In the genomic region with DNA sequence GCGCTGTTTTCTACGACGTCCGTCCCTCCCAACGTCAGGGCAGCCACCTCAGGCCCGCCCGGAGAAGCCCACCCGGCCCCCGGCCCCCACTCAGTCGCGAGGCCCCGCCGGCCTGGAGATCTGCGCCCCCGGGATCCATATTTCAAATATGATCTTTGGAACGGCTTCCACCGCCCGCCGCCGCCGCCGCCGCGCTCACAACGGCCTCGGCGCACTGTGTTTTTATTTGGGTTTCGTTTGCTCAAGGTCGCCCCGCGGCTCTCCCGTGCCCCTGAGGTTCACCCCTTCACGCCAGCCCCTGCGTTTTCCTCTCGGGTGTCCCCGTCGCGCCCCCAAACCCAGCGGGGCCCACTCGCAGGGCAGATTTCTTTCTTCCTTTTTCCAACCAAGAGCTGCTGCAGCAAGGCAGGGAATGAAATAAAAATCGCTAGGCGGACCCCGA, we compare ENCODE assay signal across 8 cellular contexts. TPM values are rescaled to one million over a fixed set of nuclear protein-coding genes. Genes with fewer than 3 reads are reported as not detected.
A peak's percentile ranks its signal among the peaks of the same experiment; 100 is the strongest.
DNase-seq lines count a peak whose midpoint lies in the region; ATAC-seq, FAIRE-seq and TF ChIP-seq lines count a peak whose summit lies in the region.

No MANE protein-coding gene starts in this region.

- POLR2A ChIA-PET in PC-3 (lab: Charles Lee; ENCODE audit: unreplicated experiment): interaction anchor here (0.7 kb wide), 1 partner anchor 877 kb away, joined by 4 read pairs; no protein-coding TSS in a partner anchor
- POLR2A ChIA-PET in H1 (lab: Charles Lee; ENCODE audit: partially characterized antibody): interaction anchor here (7.6 kb wide), 1 partner anchor 32 kb away, joined by 111 read pairs; no protein-coding TSS in a partner anchor

- peak overlapping the region; percentile 44 to 69 (median 55) for H3K4me3 ChIP-seq in BLaER1 treated with 17β-estradiol and CSF1 and Interleukin-3, amounts not matched to agents 10 nM and 100 nM
- H3K4me3 ChIP-seq in PC-3 (ENCODE audit: low read length) (peak overlapping the region; percentile 82), H1 (ENCODE audit: extremely low read depth in 1 of 4, insufficient read depth in 2 of 4, low read depth in 3 of 4, low read length in 4 of 4) (peak overlapping the region; percentile 34 to 60 (median 46); a peak in 7 of 8 replicates), neutrophil (ENCODE audit: low read depth in 1 of 2, low read length in 1 of 2) (peak overlapping the region; percentile 12 to 58)

- no peak overlapping the region for H3K14ac ChIP-seq in H1 (ENCODE audit: insufficient read length)

- TF ChIP-seq POLR2A in H1 (IDR thresholded peaks at IDR 0.05; ENCODE audit: control extremely low read depth in 1 of 2, low read depth in 2 of 2, low read length in 2 of 2) (no peak), H54 (IDR thresholded peaks at IDR 0.05; ENCODE audit: low read depth, low read length) (no peak)

- H3K23me2 ChIP-seq in H1 (ENCODE audit: low read depth, low read length): peaks cover 7% of the 10 kb centered on the region; the same call in 1 of the 2 replicates

- no peak overlapping the region for H3K18ac ChIP-seq in H1 (ENCODE audit: extremely low read depth, low read length)

- no peak for TF ChIP-seq RAD21 in H1 (IDR thresholded peaks at IDR 0.05 in 1 of 2, conservative IDR thresholded peaks at IDR 0.05 in 1 of 2; ENCODE audit: low read depth in 2 of 2, low read length in 2 of 2)

- intact Hi-C loops in PC-3 (cut with micrococcal nuclease): loop anchor here (2.0 to 5.0 kb wide), 2 partner anchors 46 to 75 kb away; partner anchors contain the start of gene CBX8

- peaks cover 71 to 90% (median 90%) of the 10 kb centered on the region in 11 experiments for H3K27me3 ChIP-seq in BLaER1 treated with 17β-estradiol and CSF1 and Interleukin-3, amounts not matched to agents 10 nM and 100 nM
- H3K27me3 ChIP-seq in PC-3 (ENCODE audit: low read length) (peaks cover 39% of the 10 kb centered on the region), H1 (replicated peaks in 1 of 4; ENCODE audit: control insufficient read depth in 3 of 4, extremely low read depth in 1 of 4, insufficient read depth in 3 of 4, low read length in 3 of 4) (peaks cover 61 to 67% (median 66%) of the 10 kb centered on the region in 4 experiments), neutrophil (peaks cover 90% of the 10 kb centered on the region)

- ATAC-seq in PC-3 (no peak), HG03432 (IDR thresholded peaks at IDR 0.05; ENCODE audit: unreplicated experiment) (no peak)

- H3K9me3 ChIP-seq in BLaER1 treated with 17β-estradiol and CSF1 and Interleukin-3, amounts not matched to agents 10 nM and 100 nM (replicated peaks in 1 of 11): peaks cover 0 to 8% (median 0%) of the 10 kb centered on the region in 11 experiments; a peak in 4 of 22 replicates
- H3K9me3 ChIP-seq in PC-3 (ENCODE audit: low read length) (no peaks in the 10 kb centered on the region), H1 (ENCODE audit: insufficient read depth in 2 of 2, low read depth in 1 of 2, low read length in 1 of 2) (peaks cover 0 to 8% of the 10 kb centered on the region in 2 experiments; a peak in 2 of 4 replicates), neutrophil (no peaks in the 10 kb centered on the region)

- no peak overlapping the region for H3K56ac ChIP-seq in H1 (replicated peaks; ENCODE audit: insufficient read length, low read depth, low read length)

- peaks cover 52 to 67% (median 59%) of the 10 kb centered on the region in 10 experiments for H3K4me1 ChIP-seq in BLaER1 treated with 17β-estradiol and CSF1 and Interleukin-3, amounts not matched to agents 10 nM and 100 nM
- H3K4me1 ChIP-seq in PC-3 (ENCODE audit: insufficient read depth, low read length) (peaks cover 30% of the 10 kb centered on the region), H1 (replicated peaks in 1 of 4; ENCODE audit: control insufficient read depth in 3 of 4, insufficient read depth in 4 of 4, low read length in 3 of 4) (peaks cover 0 to 23% (median 15%) of the 10 kb centered on the region in 4 experiments; a peak in 5 of 7 replicates), neutrophil (ENCODE audit: control insufficient read depth in 1 of 2, insufficient read depth in 1 of 2, low read depth in 1 of 2, low read length in 1 of 2) (peaks cover 47 to 59% of the 10 kb centered on the region in 2 experiments)

- DNase-seq in PC-3 (no peak), H1 (ENCODE audit: low read depth in 1 of 2, low spot score in 2 of 2) (peak in 1 of 2 experiments; percentile 77), NCI-H510A treated with DMSO at 0.1 percent for 48 hours (lab: John Stamatoyannopoulos, UW) (no peak), NCI-H1436 (lab: John Stamatoyannopoulos, UW) (no peak), H54 (ENCODE audit: insufficient read length, low spot score) (no peak)

- WGBS in H1 (ENCODE audit: extremely low coverage in 1 of 2, insufficient coverage in 1 of 2, insufficient read length in 1 of 2, insufficient replicate concordance in 2 of 2, low coverage in 1 of 2, low lambda C conversion rate in 2 of 2, missing lambda C conversion rate in 1 of 2), 2 experiments: 2% methylated on average over 34 of the region's 43 CpGs; no CpG with 5 or more reads in 1 of the 2 experiments

- H3K79me1 ChIP-seq in H1 (ENCODE audit: low read depth, low read length): no peaks in the 10 kb centered on the region

- peak overlapping the region; percentile 82 to 96 (median 93) for H3K4me2 ChIP-seq in BLaER1 treated with 17β-estradiol and CSF1 and Interleukin-3, amounts not matched to agents 10 nM and 100 nM
- H3K4me2 ChIP-seq in PC-3 (ENCODE audit: low read length): peak overlapping the region; percentile 100
- peak overlapping the region; percentile 77 to 90 for H3K4me2 ChIP-seq in H1 (ENCODE audit: insufficient read depth in 1 of 2, low read depth in 2 of 2, low read length in 2 of 2)

- no peak overlapping the region for H3K23ac ChIP-seq in H1 (ENCODE audit: insufficient read length)

- peak overlapping the region; percentile 65; the same call in 1 of the 2 replicates for H4K8ac ChIP-seq in H1 (ENCODE audit: extremely low read depth, insufficient read depth, low read length)

- peak overlapping the region; percentile 89 for H2AFZ ChIP-seq in PC-3 (ENCODE audit: low read length)
- H2AFZ ChIP-seq in H1 (ENCODE audit: low read length): no peak overlapping the region

- H2AK5ac ChIP-seq in H1 (ENCODE audit: low read depth, low read length): no peak overlapping the region

- H3K4ac ChIP-seq in H1 (replicated peaks; ENCODE audit: insufficient read length, low read depth, low read length): no peak overlapping the region

- no peak overlapping the region for H2BK120ac ChIP-seq in H1 (replicated peaks; ENCODE audit: low read depth, low read length)

- BruUV-seq in PC-3 (replicated peaks; lab: Mats Ljungman, UMichigan): no TSS peak

- H3K9me2 ChIP-seq in PC-3 (replicated peaks; ENCODE audit: low read length): no peaks in the 10 kb centered on the region

- no peaks in the 10 kb centered on the region; a peak in 1 of 22 replicates for H3K36me3 ChIP-seq in BLaER1 treated with 17β-estradiol and CSF1 and Interleukin-3, amounts not matched to agents 10 nM and 100 nM
- H3K36me3 ChIP-seq in PC-3 (ENCODE audit: low read depth, low read length) (no peaks in the 10 kb centered on the region), H1 (ENCODE audit: control insufficient read depth in 2 of 4, insufficient read depth in 4 of 4, low read length in 3 of 4) (peaks cover 0 to 16% (median 0%) of the 10 kb centered on the region in 4 experiments; a peak in 1 of 8 replicates), neutrophil (no peaks in the 10 kb centered on the region)

- no peak for TF ChIP-seq EP300 in H1 (IDR thresholded peaks at IDR 0.05; ENCODE audit: borderline replicate concordance in 1 of 2, low read depth in 2 of 2, low read length in 2 of 2)

- no peak for FAIRE-seq in H1 (lab: Jason Lieb, UNC)
- FAIRE-seq in H54 (lab: Jason Lieb, UNC): no peak

- no peaks in the 10 kb centered on the region for H3F3A ChIP-seq in PC-3 (ENCODE audit: low read length, unreplicated experiment)

- peak overlapping the region in 9 of 11 experiments; percentile 38 to 76 (median 60); a peak in 18 of 22 replicates for H3K9ac ChIP-seq in BLaER1 treated with 17β-estradiol and CSF1 and Interleukin-3, amounts not matched to agents 10 nM and 100 nM
- H3K9ac ChIP-seq in PC-3 (ENCODE audit: low read length) (peak overlapping the region; percentile 72), H1 (replicated peaks in 1 of 4; ENCODE audit: extremely low read depth in 1 of 4, low read depth in 3 of 4, low read length in 3 of 4) (no peak overlapping the region)

- peak overlapping the region in 2 of 11 experiments; percentile 42 to 67; a peak in 2 of 22 replicates for H3K27ac ChIP-seq in BLaER1 treated with 17β-estradiol and CSF1 and Interleukin-3, amounts not matched to agents 10 nM and 100 nM
- no peak overlapping the region for H3K27ac ChIP-seq in PC-3 (ENCODE audit: low read length)
- no peak overlapping the region for H3K27ac ChIP-seq in H1 (ENCODE audit: low read depth, low read length)
- H3K27ac ChIP-seq in neutrophil: peak overlapping the region; percentile 36

- no peak overlapping the region for H4K91ac ChIP-seq in H1 (replicated peaks; ENCODE audit: insufficient read length, low read length)

- no peak overlapping the region for H2BK5ac ChIP-seq in H1 (ENCODE audit: low read depth, low read length)

- H2BK20ac ChIP-seq in H1 (ENCODE audit: low read length): no peak overlapping the region

- no peak overlapping the region for H4K5ac ChIP-seq in H1 (ENCODE audit: insufficient read length, low read depth, low read length)

- CTCF ChIA-PET in PC-3 (lab: Charles Lee) (interaction anchor here (0.6 to 1.1 kb wide), 3 partner anchors 8 to 149 kb away, joined by 3 to 9 read pairs (median 4); no protein-coding TSS in a partner anchor), H1 (lab: Charles Lee; ENCODE audit: partially characterized antibody) (interaction anchor here (1.0 to 11.6 kb wide), 15 partner anchors 8 to 141 kb away, joined by 3 to 181 read pairs (median 7); no protein-coding TSS in a partner anchor)

- H2BK15ac ChIP-seq in H1 (ENCODE audit: low read length): no peak overlapping the region

- peaks cover 0 to 60% (median 53%) of the 10 kb centered on the region in 11 experiments; a peak in 19 of 22 replicates for H4K20me1 ChIP-seq in BLaER1 treated with 17β-estradiol and CSF1 and Interleukin-3, amounts not matched to agents 10 nM and 100 nM
- H4K20me1 ChIP-seq in PC-3 (ENCODE audit: low read length) (peaks cover under 1% of the 10 kb centered on the region; the same call in 1 of the 2 replicates), H1 (replicated peaks in 1 of 2; ENCODE audit: control insufficient read depth in 1 of 2, insufficient read depth in 2 of 2, low read length in 2 of 2) (peaks cover 6 to 8% of the 10 kb centered on the region in 2 experiments)

- H3K79me2 ChIP-seq in PC-3 (ENCODE audit: low read length) (peaks cover 1% of the 10 kb centered on the region), H1 (ENCODE audit: control insufficient read depth in 1 of 2, insufficient read depth in 2 of 2, low read length in 2 of 2) (no peaks in the 10 kb centered on the region)

- TF ChIP-seq CTCF in PC-3 (conservative IDR thresholded peaks at IDR 0.05; ENCODE audit: low read depth, low read length): no peak
- TF ChIP-seq CTCF in H1 (IDR thresholded peaks at IDR 0.05; ENCODE audit: control extremely low read depth in 1 of 3, insufficient read depth in 1 of 3, low read depth in 1 of 3, low read length in 3 of 3): no peak
- no peak for TF ChIP-seq CTCF in neutrophil (IDR thresholded peaks at IDR 0.05)

- 0 out of 2 replicates have a peak overlapping the region, but pooled peaks have one; percentile 39 for H2BK12ac ChIP-seq in H1 (ENCODE audit: low read depth, low read length)

RNA-seq across cellular contexts. Expression of gene CBX4, which starts 4.3 kb away (rescaled TPM):
- total RNA-seq in PC-3 (2014; rRNA removed): 53.5 and 75.4 TPM in 2 replicates
- total RNA-seq in H1 (2021; fragmentation: NEBNext Ultra II Directional; extraction: Animal tissue kit (Norgen Biotek cat#: 25700)): 3.2 and 4.0 TPM in 2 replicates
- 1.8 and 3.6 TPM in 2 replicates for polyA plus RNA-seq in H1 (2011; rRNA removed)
- polyA plus RNA-seq in H1 (2011; cell fraction: cytosol; rRNA removed): 3.5 TPM
- polyA plus RNA-seq in H1 (2011; cell fraction: nucleus; rRNA removed): 5.3 TPM
- polyA plus RNA-seq in H1 (2012, experiment 1 of 2): 0.79 to 2.9 TPM (median 2.4 TPM) in 4 replicates
- 1.8 TPM for polyA plus RNA-seq in H1 (2012, experiment 2 of 2)
- polyA plus RNA-seq in H1 (2013, experiment 1 of 2): 2.0 TPM
- polyA plus RNA-seq in H1 (2013, experiment 2 of 2): 1.9 TPM
- polyA minus RNA-seq in H1 (2011; rRNA and poly(A)+ RNA removed): 1.9 and 3.6 TPM in 2 replicates
- polyA minus RNA-seq in H1 (2011; cell fraction: cytosol; rRNA and poly(A)+ RNA removed): 13.8 TPM
- polyA minus RNA-seq in H1 (2011; cell fraction: nucleus; rRNA and poly(A)+ RNA removed): 6.5 TPM

RNA-seq across cellular contexts. Expression of gene CBX8, which starts 46.6 kb away (rescaled TPM):
- total RNA-seq in PC-3 (2014; rRNA removed): 11.3 and 12.8 TPM in 2 replicates
- 1.5 and 2.1 TPM in 2 replicates for total RNA-seq in H1 (2021; fragmentation: NEBNext Ultra II Directional; extraction: Animal tissue kit (Norgen Biotek cat#: 25700))
- polyA plus RNA-seq in H1 (2011; rRNA removed): 0.09 and 0.31 TPM in 2 replicates
- polyA plus RNA-seq in H1 (2011; cell fraction: cytosol; rRNA removed): 0.28 TPM
- 0.33 TPM for polyA plus RNA-seq in H1 (2011; cell fraction: nucleus; rRNA removed)
- polyA plus RNA-seq in H1 (2012, experiment 1 of 2): 0.50 to 1.6 TPM (median 1.2 TPM) in 4 replicates
- 1.0 TPM for polyA plus RNA-seq in H1 (2012, experiment 2 of 2)
- polyA plus RNA-seq in H1 (2013, experiment 1 of 2): 0.30 TPM
- 0.55 TPM for polyA plus RNA-seq in H1 (2013, experiment 2 of 2)
- 0.13 TPM in 1 of 2 replicates, not detected in the other for polyA minus RNA-seq in H1 (2011; rRNA and poly(A)+ RNA removed)
- polyA minus RNA-seq in H1 (2011; cell fraction: cytosol; rRNA and poly(A)+ RNA removed): 0.29 TPM
- polyA minus RNA-seq in H1 (2011; cell fraction: nucleus; rRNA and poly(A)+ RNA removed): 0.30 TPM

Comparison
In these comparisons a context has a peak if more than half of its experiments do, and no peak if none do; other contexts are left out.
1. H3K9ac ChIP-seq: peak in BLaER1 treated with 17β-estradiol and CSF1 and Interleukin-3, amounts not matched to agents 10 nM and 100 nM (9 of 11) and PC-3 (single experiment); none in H1 (0 of 4).
2. RNA of gene CBX4, which starts 4.3 kb away (total RNA-seq): 53.5 to 75.4 TPM in PC-3; 3.2 to 4.0 TPM in H1; every median in the first group is over 10 times any median in the second.
3. Peak in every context shown above with its lines, with median percentiles within 50 percentile points of each other: H3K4me2 ChIP-seq and H3K4me3 ChIP-seq.